ENCODE assay signal across 1 cellular context in the genomic region with DNA sequence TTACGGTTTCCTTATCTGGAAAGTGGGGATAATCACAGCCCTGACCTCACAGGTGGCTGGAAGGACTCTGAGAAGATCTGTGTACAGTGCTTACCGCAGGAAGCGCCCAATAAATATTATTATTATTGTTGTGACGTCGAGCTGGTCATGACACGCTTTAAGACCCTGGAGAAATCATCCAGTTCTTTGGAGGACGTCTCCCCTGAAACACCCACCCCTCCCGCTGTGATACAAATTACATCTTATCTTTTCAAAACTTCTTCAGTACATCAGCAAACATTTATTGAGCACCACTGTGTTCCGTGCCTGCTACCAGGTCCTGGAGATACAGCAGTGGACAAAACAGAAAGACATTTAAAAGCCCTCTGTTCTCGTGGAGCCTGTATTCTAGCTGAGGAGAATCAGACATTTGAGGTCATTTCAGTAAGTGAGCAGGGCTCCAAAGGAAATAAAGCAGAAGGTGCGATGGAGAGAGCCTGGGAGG.
A peak's percentile ranks its signal among the peaks of the same experiment; 100 is the strongest.
TF ChIP-seq lines count a peak whose summit lies in the region.

No MANE protein-coding gene starts in this region.

TF ChIP-seq in HepG2, 621 proteins besides CTCF, POLR2A, EP300 and RAD21 (continued from another document):
- TF ChIP-seq, protein P1, sequence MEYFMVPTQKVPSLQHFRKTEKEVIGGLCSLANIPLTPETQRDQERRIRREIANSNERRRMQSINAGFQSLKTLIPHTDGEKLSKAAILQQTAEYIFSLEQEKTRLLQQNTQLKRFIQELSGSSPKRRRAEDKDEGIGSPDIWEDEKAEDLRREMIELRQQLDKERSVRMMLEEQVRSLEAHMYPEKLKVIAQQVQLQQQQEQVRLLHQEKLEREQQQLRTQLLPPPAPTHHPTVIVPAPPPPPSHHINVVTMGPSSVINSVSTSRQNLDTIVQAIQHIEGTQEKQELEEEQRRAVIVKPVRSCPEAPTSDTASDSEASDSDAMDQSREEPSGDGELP (IDR thresholded peaks at IDR 0.05; ENCODE audit: borderline replicate concordance, low read depth) = no peak
- no peak for TF ChIP-seq MED13 (CRISPR knock-in tag; IDR thresholded peaks at IDR 0.05)
- TF ChIP-seq, protein P2, sequence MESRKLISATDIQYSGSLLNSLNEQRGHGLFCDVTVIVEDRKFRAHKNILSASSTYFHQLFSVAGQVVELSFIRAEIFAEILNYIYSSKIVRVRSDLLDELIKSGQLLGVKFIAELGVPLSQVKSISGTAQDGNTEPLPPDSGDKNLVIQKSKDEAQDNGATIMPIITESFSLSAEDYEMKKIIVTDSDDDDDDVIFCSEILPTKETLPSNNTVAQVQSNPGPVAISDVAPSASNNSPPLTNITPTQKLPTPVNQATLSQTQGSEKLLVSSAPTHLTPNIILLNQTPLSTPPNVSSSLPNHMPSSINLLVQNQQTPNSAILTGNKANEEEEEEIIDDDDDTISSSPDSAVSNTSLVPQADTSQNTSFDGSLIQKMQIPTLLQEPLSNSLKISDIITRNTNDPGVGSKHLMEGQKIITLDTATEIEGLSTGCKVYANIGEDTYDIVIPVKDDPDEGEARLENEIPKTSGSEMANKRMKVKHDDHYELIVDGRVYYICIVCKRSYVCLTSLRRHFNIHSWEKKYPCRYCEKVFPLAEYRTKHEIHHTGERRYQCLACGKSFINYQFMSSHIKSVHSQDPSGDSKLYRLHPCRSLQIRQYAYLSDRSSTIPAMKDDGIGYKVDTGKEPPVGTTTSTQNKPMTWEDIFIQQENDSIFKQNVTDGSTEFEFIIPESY (CRISPR knock-in tag; IDR thresholded peaks at IDR 0.05) = no peak
- TF ChIP-seq CREB1 (IDR thresholded peaks at IDR 0.05) = peak; percentile 44; the same call in 1 of the 2 replicates
- no peak for TF ChIP-seq CREB1 (CRISPR knock-in tag; IDR thresholded peaks at IDR 0.05)
- no peak for TF ChIP-seq KDM4B (CRISPR knock-in tag; IDR thresholded peaks at IDR 0.05)
- 0 out of 2 replicates have a peak, but pooled peaks have one; percentile 38 for TF ChIP-seq MYNN (CRISPR knock-in tag; IDR thresholded peaks at IDR 0.05; ENCODE audit: low read depth)
- 0 out of 2 replicates have a peak, but pooled peaks have one; percentile 19 for TF ChIP-seq ZSCAN12 (CRISPR knock-in tag; IDR thresholded peaks at IDR 0.05)
- peak; percentile 8; the same call in 1 of the 2 replicates for TF ChIP-seq ZNF33B (CRISPR knock-in tag; IDR thresholded peaks at IDR 0.05)
- no peak for TF ChIP-seq ZNF101 (CRISPR knock-in tag; IDR thresholded peaks at IDR 0.05; ENCODE audit: borderline replicate concordance, low read depth)
- TF ChIP-seq SP4 (CRISPR knock-in tag; IDR thresholded peaks at IDR 0.05) = no peak
- TF ChIP-seq TOE1 (CRISPR knock-in tag; IDR thresholded peaks at IDR 0.05) = no peak
- TF ChIP-seq, protein P3, sequence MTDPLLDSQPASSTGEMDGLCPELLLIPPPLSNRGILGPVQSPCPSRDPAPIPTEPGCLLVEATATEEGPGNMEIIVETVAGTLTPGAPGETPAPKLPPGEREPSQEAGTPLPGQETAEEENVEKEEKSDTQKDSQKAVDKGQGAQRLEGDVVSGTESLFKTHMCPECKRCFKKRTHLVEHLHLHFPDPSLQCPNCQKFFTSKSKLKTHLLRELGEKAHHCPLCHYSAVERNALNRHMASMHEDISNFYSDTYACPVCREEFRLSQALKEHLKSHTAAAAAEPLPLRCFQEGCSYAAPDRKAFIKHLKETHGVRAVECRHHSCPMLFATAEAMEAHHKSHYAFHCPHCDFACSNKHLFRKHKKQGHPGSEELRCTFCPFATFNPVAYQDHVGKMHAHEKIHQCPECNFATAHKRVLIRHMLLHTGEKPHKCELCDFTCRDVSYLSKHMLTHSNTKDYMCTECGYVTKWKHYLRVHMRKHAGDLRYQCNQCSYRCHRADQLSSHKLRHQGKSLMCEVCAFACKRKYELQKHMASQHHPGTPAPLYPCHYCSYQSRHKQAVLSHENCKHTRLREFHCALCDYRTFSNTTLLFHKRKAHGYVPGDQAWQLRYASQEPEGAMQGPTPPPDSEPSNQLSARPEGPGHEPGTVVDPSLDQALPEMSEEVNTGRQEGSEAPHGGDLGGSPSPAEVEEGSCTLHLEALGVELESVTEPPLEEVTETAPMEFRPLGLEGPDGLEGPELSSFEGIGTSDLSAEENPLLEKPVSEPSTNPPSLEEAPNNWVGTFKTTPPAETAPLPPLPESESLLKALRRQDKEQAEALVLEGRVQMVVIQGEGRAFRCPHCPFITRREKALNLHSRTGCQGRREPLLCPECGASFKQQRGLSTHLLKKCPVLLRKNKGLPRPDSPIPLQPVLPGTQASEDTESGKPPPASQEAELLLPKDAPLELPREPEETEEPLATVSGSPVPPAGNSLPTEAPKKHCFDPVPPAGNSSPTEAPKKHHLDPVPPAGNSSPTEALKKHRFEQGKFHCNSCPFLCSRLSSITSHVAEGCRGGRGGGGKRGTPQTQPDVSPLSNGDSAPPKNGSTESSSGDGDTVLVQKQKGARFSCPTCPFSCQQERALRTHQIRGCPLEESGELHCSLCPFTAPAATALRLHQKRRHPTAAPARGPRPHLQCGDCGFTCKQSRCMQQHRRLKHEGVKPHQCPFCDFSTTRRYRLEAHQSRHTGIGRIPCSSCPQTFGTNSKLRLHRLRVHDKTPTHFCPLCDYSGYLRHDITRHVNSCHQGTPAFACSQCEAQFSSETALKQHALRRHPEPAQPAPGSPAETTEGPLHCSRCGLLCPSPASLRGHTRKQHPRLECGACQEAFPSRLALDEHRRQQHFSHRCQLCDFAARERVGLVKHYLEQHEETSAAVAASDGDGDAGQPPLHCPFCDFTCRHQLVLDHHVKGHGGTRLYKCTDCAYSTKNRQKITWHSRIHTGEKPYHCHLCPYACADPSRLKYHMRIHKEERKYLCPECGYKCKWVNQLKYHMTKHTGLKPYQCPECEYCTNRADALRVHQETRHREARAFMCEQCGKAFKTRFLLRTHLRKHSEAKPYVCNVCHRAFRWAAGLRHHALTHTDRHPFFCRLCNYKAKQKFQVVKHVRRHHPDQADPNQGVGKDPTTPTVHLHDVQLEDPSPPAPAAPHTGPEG (CRISPR knock-in tag; IDR thresholded peaks at IDR 0.05) = 0 out of 2 replicates have a peak, but pooled peaks have one; percentile 42
- 0 out of 2 replicates have a peak, but pooled peaks have one; percentile 18 for TF ChIP-seq ZNF230 (CRISPR knock-in tag; IDR thresholded peaks at IDR 0.05)
- TF ChIP-seq ZSCAN9 (CRISPR knock-in tag; IDR thresholded peaks at IDR 0.05; ENCODE audit: borderline replicate concordance) = 0 out of 2 replicates have a peak, but pooled peaks have one; percentile 12
- 0 out of 2 replicates have a peak, but pooled peaks have one; percentile 5 for TF ChIP-seq ZNF749 (CRISPR knock-in tag; IDR thresholded peaks at IDR 0.05; ENCODE audit: borderline replicate concordance)
- no peak for TF ChIP-seq MBNL3 (CRISPR knock-in tag; conservative IDR thresholded peaks at IDR 0.05)
- 0 out of 2 replicates have a peak, but pooled peaks have one; percentile 16 for TF ChIP-seq ZNF784 (CRISPR knock-in tag; IDR thresholded peaks at IDR 0.05; ENCODE audit: borderline replicate concordance)
- TF ChIP-seq SOX6 (IDR thresholded peaks at IDR 0.05) = no peak
- TF ChIP-seq SOX6 (CRISPR knock-in tag; IDR thresholded peaks at IDR 0.05) = 0 out of 2 replicates have a peak, but pooled peaks have one; percentile 4
- TF ChIP-seq KLF11 (CRISPR knock-in tag; IDR thresholded peaks at IDR 0.05) = peak; percentile 31
- TF ChIP-seq NR2F2 (IDR thresholded peaks at IDR 0.05; ENCODE audit: borderline replicate concordance, low read depth) = no peak
- TF ChIP-seq, protein P4, sequence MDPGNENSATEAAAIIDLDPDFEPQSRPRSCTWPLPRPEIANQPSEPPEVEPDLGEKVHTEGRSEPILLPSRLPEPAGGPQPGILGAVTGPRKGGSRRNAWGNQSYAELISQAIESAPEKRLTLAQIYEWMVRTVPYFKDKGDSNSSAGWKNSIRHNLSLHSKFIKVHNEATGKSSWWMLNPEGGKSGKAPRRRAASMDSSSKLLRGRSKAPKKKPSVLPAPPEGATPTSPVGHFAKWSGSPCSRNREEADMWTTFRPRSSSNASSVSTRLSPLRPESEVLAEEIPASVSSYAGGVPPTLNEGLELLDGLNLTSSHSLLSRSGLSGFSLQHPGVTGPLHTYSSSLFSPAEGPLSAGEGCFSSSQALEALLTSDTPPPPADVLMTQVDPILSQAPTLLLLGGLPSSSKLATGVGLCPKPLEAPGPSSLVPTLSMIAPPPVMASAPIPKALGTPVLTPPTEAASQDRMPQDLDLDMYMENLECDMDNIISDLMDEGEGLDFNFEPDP (CRISPR knock-in tag; conservative IDR thresholded peaks at IDR 0.05) = 0 out of 2 replicates have a peak, but pooled peaks have one; percentile 89
- TF ChIP-seq ZBED4 (CRISPR knock-in tag; IDR thresholded peaks at IDR 0.05; ENCODE audit: borderline replicate concordance) = 0 out of 2 replicates have a peak, but pooled peaks have one; percentile 6
- TF ChIP-seq ZKSCAN8 (CRISPR knock-in tag; IDR thresholded peaks at IDR 0.05; ENCODE audit: borderline replicate concordance) = peak; percentile 99
- peak; percentile 48; the same call in 1 of the 2 replicates for TF ChIP-seq ZNF232 (CRISPR knock-in tag; IDR thresholded peaks at IDR 0.05; ENCODE audit: borderline replicate concordance)
- 0 out of 2 replicates have a peak, but pooled peaks have one; percentile 85 for TF ChIP-seq MTERF4 (CRISPR knock-in tag; IDR thresholded peaks at IDR 0.05)
- TF ChIP-seq ZBTB37 (CRISPR knock-in tag; IDR thresholded peaks at IDR 0.05) = no peak
- TF ChIP-seq HES4 (CRISPR knock-in tag; IDR thresholded peaks at IDR 0.05; ENCODE audit: borderline replicate concordance) = 0 out of 2 replicates have a peak, but pooled peaks have one; percentile 37
- TF ChIP-seq JDP2 (CRISPR knock-in tag; IDR thresholded peaks at IDR 0.05; ENCODE audit: borderline replicate concordance) = no peak
- TF ChIP-seq PAF1 (CRISPR knock-in tag; IDR thresholded peaks at IDR 0.05) = peak; percentile 5; the same call in 1 of the 2 replicates
- TF ChIP-seq ONECUT2 (CRISPR knock-in tag; IDR thresholded peaks at IDR 0.05) = no peak
